ENCODE assay signal across 8 cellular contexts in the genomic region with DNA sequence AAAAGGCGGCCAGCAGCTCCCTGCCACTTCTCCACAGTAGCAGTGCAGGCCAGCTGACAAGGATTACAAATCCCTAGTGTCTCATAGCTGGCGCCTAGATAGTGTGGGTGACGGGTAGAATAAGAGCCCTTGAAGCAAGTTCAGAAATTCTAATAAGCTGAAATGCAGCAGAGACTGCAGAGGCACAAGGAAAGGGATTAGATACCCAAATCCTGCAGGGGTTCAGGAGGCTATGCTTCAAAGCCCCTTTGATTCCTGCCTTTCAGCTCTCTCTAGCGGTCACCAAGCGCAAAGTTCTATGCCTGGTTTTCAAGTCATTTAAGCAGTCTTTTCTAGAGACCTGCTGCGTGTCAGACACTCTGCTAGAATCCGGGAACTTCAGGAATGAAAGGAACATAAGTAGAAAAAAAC.
DNase-seq lines count a peak whose midpoint lies in the region; ATAC-seq and TF ChIP-seq lines count a peak whose summit lies in the region.

No MANE protein-coding gene starts in this region.

- POLR2A ChIA-PET in activated CD4-positive, alpha-beta T cell treated with anti-CD3 and anti-CD28 coated beads, Interleukin-2, amount 10 ng/mL, durations not matched to agents 7 days and 5 days (lab: Charles Lee): no interaction called here

- H3K27ac Mint-ChIP-seq in activated CD4-positive, alpha-beta T cell treated with anti-CD3 and anti-CD28 coated beads, Interleukin-2, amount 10 ng/mL, durations not matched to agents 7 days and 5 days: peak overlapping the region; percentile 83

- no peak overlapping the region for H3K27ac ChIP-seq in ectodermal cell (ENCODE audit: insufficient read depth, low read depth, low read length, poor library complexity, severe bottlenecking)
- peak overlapping the region; percentile 64 to 82 (median 66) for H3K27ac ChIP-seq in right lobe of liver
- H3K27ac ChIP-seq in tibial artery: peak overlapping the region; percentile 88 to 94

- intact Hi-C loops in right lobe of liver (cut with DNase I): loop anchor here in 1 of 2 donors (10.0 kb wide), 1 partner anchor 150 kb away; no protein-coding TSS in a partner anchor
- intact Hi-C loops in tibial artery (cut with DNase I; ENCODE audit: low total_unique reads): loop anchor here (10.0 kb wide), 1 partner anchor 110 kb away; a partner anchor contains a TSS

- peak; percentile 33 to 48 (median 38) for TF ChIP-seq CTCF in right lobe of liver (IDR thresholded peaks at IDR 0.05)
- TF ChIP-seq CTCF in tibial artery (IDR thresholded peaks at IDR 0.05): peak in 1 of 2 experiments; percentile 23
- TF ChIP-seq CTCF in omental fat pad (IDR thresholded peaks at IDR 0.05): no peak

- TF ChIP-seq POLR2A in right lobe of liver (IDR thresholded peaks at IDR 0.05): no peak

- ATAC-seq in right lobe of liver: peak; percentile 50 to 67 (median 60)
- ATAC-seq in omental fat pad (ENCODE audit: low FRiP score): no peak

- WGBS in ectodermal cell, 2 experiments: 14% methylated on average over 7 of the region's 7 CpGs
- WGBS in right lobe of liver (ENCODE audit: insufficient coverage, low coverage, low lambda C conversion rate, missing lambda C conversion rate): 18% methylated on average over 7 of the region's 7 CpGs

- CTCF ChIA-PET in activated CD4-positive, alpha-beta T cell treated with anti-CD3 and anti-CD28 coated beads, Interleukin-2, amount 10 ng/mL, durations not matched to agents 7 days and 5 days (lab: Charles Lee): interaction anchor here (1.3 kb wide), 2 partner anchors 9 to 14 kb away, joined by 3 read pairs; no protein-coding TSS in a partner anchor

- no peaks in the 10 kb centered on the region for H3K36me3 ChIP-seq in ectodermal cell (ENCODE audit: control insufficient read depth, insufficient read depth, low read length)
- H3K36me3 ChIP-seq in right lobe of liver: no peaks in the 10 kb centered on the region
- peaks cover 0 to 7% (median 0%) of the 10 kb centered on the region in 3 donors for H3K36me3 ChIP-seq in tibial artery

- H3K9me3 Mint-ChIP-seq in activated CD4-positive, alpha-beta T cell treated with anti-CD3 and anti-CD28 coated beads, Interleukin-2, amount 10 ng/mL, durations not matched to agents 7 days and 5 days: no peaks in the 10 kb centered on the region

- no peak for DNase-seq in activated CD4-positive, alpha-beta T cell treated with anti-CD3 and anti-CD28 coated beads, Interleukin-2, amount 10 ng/mL, durations not matched to agents 7 days and 5 days
- no peak for DNase-seq in activated CD4-positive, alpha-beta T cell treated with anti-CD3 and anti-CD28 coated beads for 4 hours
- DNase-seq in HK-2 (ENCODE audit: unreplicated experiment): peak; percentile 21
- peak; percentile 28 for DNase-seq in SHP77 treated with DMSO at 0.1 percent for 48 hours (lab: John Stamatoyannopoulos, UW)
- no peak for DNase-seq in right lobe of liver
- peak in 1 of 2 donors; percentile 21 for DNase-seq in tibial artery
- DNase-seq in omental fat pad (ENCODE audit: low spot score): no peak

- peaks cover 17% of the 10 kb centered on the region for H3K4me1 Mint-ChIP-seq in activated CD4-positive, alpha-beta T cell treated with anti-CD3 and anti-CD28 coated beads, Interleukin-2, amount 10 ng/mL, durations not matched to agents 7 days and 5 days

- H3K4me3 ChIP-seq in ectodermal cell (ENCODE audit: insufficient read depth, low read depth, low read length) (peak overlapping the region; percentile 35), right lobe of liver (peak overlapping the region; percentile 41 to 56 (median 53)), tibial artery (peak overlapping the region; percentile 55 to 63)

- H3K27me3 ChIP-seq in ectodermal cell (ENCODE audit: control insufficient read depth, insufficient read depth, low read length, poor library complexity, severe bottlenecking) (no peaks in the 10 kb centered on the region), right lobe of liver (no peaks in the 10 kb centered on the region), tibial artery (no peaks in the 10 kb centered on the region)

- peak overlapping the region; percentile 68 for H3K4me3 Mint-ChIP-seq in activated CD4-positive, alpha-beta T cell treated with anti-CD3 and anti-CD28 coated beads, Interleukin-2, amount 10 ng/mL, durations not matched to agents 7 days and 5 days

- H3K4me1 ChIP-seq in ectodermal cell (ENCODE audit: control insufficient read depth, insufficient read depth, low read length): peaks cover 11% of the 10 kb centered on the region
- peaks cover 0 to 3% (median 0%) of the 10 kb centered on the region in 4 donors for H3K4me1 ChIP-seq in right lobe of liver
- H3K4me1 ChIP-seq in tibial artery: peaks cover 0 to 13% (median 4%) of the 10 kb centered on the region in 4 donors

- H3K9me3 ChIP-seq in ectodermal cell (ENCODE audit: control insufficient read depth, low read length) (no peaks in the 10 kb centered on the region), right lobe of liver (no peaks in the 10 kb centered on the region), tibial artery (no peaks in the 10 kb centered on the region)

- H3K36me3 Mint-ChIP-seq in activated CD4-positive, alpha-beta T cell treated with anti-CD3 and anti-CD28 coated beads, Interleukin-2, amount 10 ng/mL, durations not matched to agents 7 days and 5 days (ENCODE audit: low read depth): no peaks in the 10 kb centered on the region

- no peaks in the 10 kb centered on the region for H3K27me3 Mint-ChIP-seq in activated CD4-positive, alpha-beta T cell treated with anti-CD3 and anti-CD28 coated beads, Interleukin-2, amount 10 ng/mL, durations not matched to agents 7 days and 5 days

Comparison
In these comparisons a context has a peak if more than half of its experiments do, and no peak if none do; other contexts are left out.
1. DNase-seq: peak in HK-2 (single experiment) and SHP77 treated with DMSO at 0.1 percent for 48 hours (single experiment); none in activated CD4-positive, alpha-beta T cell treated with anti-CD3 and anti-CD28 coated beads, Interleukin-2, amount 10 ng/mL, durations not matched to agents 7 days and 5 days (single experiment), activated CD4-positive, alpha-beta T cell treated with anti-CD3 and anti-CD28 coated beads for 4 hours (0 of 2), right lobe of liver (0 of 3) and omental fat pad (single experiment).
2. CTCF ChIP-seq: peak in right lobe of liver (4 of 4); none in omental fat pad (0 of 3).
3. Peak in every context shown above with its lines, with median percentiles within 50 percentile points of each other: H3K4me3 ChIP-seq.